ENCODE assay signal across 26 cellular contexts in genomic region chrX:20028588-20028987, GRCh38.
"Had no signal": no experiment of that assay in that cellular context is flagged by ENCODE, and none has a peak within 500 bp of the region (broad histone marks: within the 10 kb centered on the region; RNA-seq: fewer than 3 reads in every experiment).

No MANE protein-coding gene starts in this region.

- FAIRE-seq: bronchial epithelial cell, colon, islet of Langerhans had no signal

- H3K27ac ChIP-seq: esophagus muscularis mucosa, foreskin keratinocyte, left lung, lower lobe of right lung, right atrium auricular region, spleen, testis, uterus had no signal

- H3K4me3 ChIP-seq: esophagus muscularis mucosa, left lung, lower lobe of right lung, right atrium auricular region, spleen, testis, uterus had no signal

- ATAC-seq: activated naive CD8-positive, alpha-beta T cell treated with anti-CD3 and anti-CD28 coated beads, Interleukin-2, amount 50 U/mL, for 24 hours; foreskin keratinocyte; left lung; lower lobe of right lung; stimulated activated naive CD8-positive, alpha-beta T cell treated with anti-CD3 and anti-CD28 coated beads, Interleukin-15, Interleukin-2, amounts not matched to agents 100 U/mL and 50 U/mL, for 24 hours had no signal

- H3K9me3 ChIP-seq: esophagus muscularis mucosa, left lung, lower lobe of right lung, right atrium auricular region, spleen, testis, uterus had no signal

- H3K4me1 ChIP-seq: esophagus muscularis mucosa, foreskin keratinocyte, left lung, lower lobe of right lung, right atrium auricular region, spleen, testis, uterus had no signal

- DNase-seq: activated CD4-positive, alpha-beta memory T cell treated with anti-CD3 and anti-CD28 coated beads for 36 hours; activated CD4-positive, alpha-beta T cell treated with anti-CD3 and anti-CD28 coated beads, Interleukin-2, amount 10 ng/mL, durations not matched to agents 24 days and 14 days; activated CD4-positive, CD25-positive, alpha-beta regulatory T cell treated with anti-CD3 and anti-CD28 coated beads, Interleukin-2, amount 50 U/mL, for 72 hours; activated CD8-positive, alpha-beta memory T cell treated with anti-CD3 and anti-CD28 coated beads, Interleukin-2, amount 50 U/mL, for 4 hours; activated effector memory CD4-positive, alpha-beta T cell treated with anti-CD3 and anti-CD28 coated beads, Interleukin-2, amount 50 U/mL, for 16 hours; activated naive CD4-positive, alpha-beta T cell treated with anti-CD3 and anti-CD28 coated beads, Interleukin-2, amount 10 ng/mL, durations not matched to agents 7 days and 5 days; activated naive CD8-positive, alpha-beta T cell treated with anti-CD3 and anti-CD28 coated beads, Interleukin-2, amount 50 U/mL, for 24 hours; activated T-cell treated with anti-CD3 and anti-CD28 coated beads, Interleukin-2, amount 50 U/mL, for 1 hour; amygdala; dermis blood vessel endothelial cell; effector CD4-positive, alpha-beta T cell; foreskin keratinocyte; left lung; lower lobe of right lung; mesenchymal stem cell; natural killer cell; spleen; stimulated activated naive CD8-positive, alpha-beta T cell treated with anti-CD3 and anti-CD28 coated beads, Interleukin-15, Interleukin-2, amounts not matched to agents 100 U/mL and 50 U/mL, for 24 hours; T-helper 9 cell; testis; uterus had no signal

- H3K27me3 ChIP-seq: esophagus muscularis mucosa, foreskin keratinocyte, left lung, right atrium auricular region, spleen, testis, uterus had no signal

- H3K36me3 ChIP-seq: esophagus muscularis mucosa, left lung, lower lobe of right lung, right atrium auricular region, spleen, uterus had no signal
